ENCODE assay signal across 8 cellular contexts in the genomic region with DNA sequence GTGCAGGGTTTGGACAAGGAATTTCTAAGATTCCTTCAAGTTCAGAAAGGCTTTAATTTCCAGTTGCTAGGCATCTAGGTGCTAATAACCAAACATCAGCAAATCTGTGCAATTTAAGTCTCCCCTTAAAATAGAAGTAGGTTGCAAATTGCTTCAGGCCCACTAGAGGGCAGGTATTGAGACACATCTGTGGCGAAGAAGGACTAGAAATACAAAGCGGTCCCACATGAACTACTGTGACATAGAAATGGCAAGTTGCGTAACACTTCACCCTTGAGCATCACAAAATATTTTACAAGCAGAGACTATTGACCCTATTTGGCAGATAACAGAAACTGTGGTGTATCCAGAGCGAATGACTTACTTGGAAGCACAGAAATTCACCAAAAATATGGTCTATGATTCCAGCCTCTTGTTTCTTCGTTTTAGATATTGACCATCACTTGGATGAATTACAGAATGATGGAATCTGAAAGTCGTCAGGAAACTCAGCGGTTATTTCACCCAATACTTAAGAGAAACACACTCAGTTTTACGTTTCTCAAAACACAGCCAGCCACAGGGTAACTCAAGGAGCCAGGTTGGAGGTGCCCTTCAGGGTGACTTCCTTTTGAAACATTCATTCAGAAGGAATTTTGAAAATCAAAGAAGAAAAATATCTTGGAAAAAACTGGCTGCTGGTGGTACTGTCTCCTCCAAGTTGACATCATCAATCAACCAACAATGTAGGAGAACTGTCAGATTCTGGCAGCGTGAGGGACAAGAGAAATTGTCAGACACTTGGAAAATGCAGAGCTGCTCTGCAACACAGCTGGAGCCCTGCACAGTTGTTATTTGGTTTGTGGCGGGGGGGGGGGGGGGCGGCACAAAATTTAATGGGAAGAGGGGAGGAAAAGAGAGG.
A peak's percentile ranks its signal among the peaks of the same experiment; 100 is the strongest.
DNase-seq lines count a peak whose midpoint lies in the region; ATAC-seq and TF ChIP-seq lines count a peak whose summit lies in the region.

No MANE protein-coding gene starts in this region.

- peak; percentile 13 for DNase-seq in NCI-H2196 (lab: John Stamatoyannopoulos, UW; ENCODE audit: unreplicated experiment)
- no peak for DNase-seq in NCI-H2196 treated with DMSO at 0.1 percent for 48 hours (lab: John Stamatoyannopoulos, UW; ENCODE audit: unreplicated experiment)
- no peak for DNase-seq in HFF-Myc (ENCODE audit: extremely low read depth, low read depth)
- peak; percentile 26 for DNase-seq in RPMI7951 (ENCODE audit: low read depth)
- peak; percentile 28 for DNase-seq in iPS DF 19.7 (ENCODE audit: low read depth, low spot score)
- no peak for DNase-seq in activated CD8-positive, alpha-beta memory T cell treated with anti-CD3 and anti-CD28 coated beads for 24 hours
- no peak for DNase-seq in middle frontal gyrus (ENCODE audit: extremely low spot score, low spot score)

- H3K4me3 ChIP-seq in HFF-Myc (replicated peaks; ENCODE audit: low read depth, low read length) = no peak overlapping the region

- peak; percentile 28 for TF ChIP-seq CTCF in HFF-Myc (IDR thresholded peaks at IDR 0.05; ENCODE audit: low read depth, low read length, missing control alignments)

- ATAC-seq in HG03108 (IDR thresholded peaks at IDR 0.05; ENCODE audit: unreplicated experiment) = no peak

Comparison
In these comparisons a context has a peak if more than half of its experiments do, and no peak if none do; other contexts are left out.
1. DNase-seq: peak in NCI-H2196 (single experiment), RPMI7951 (single experiment) and iPS DF 19.7 (single experiment); none in NCI-H2196 treated with DMSO at 0.1 percent for 48 hours (single experiment), HFF-Myc (single experiment), activated CD8-positive, alpha-beta memory T cell treated with anti-CD3 and anti-CD28 coated beads for 24 hours (single experiment) and middle frontal gyrus (single experiment).